ENCODE assay signal across 18 cellular contexts in the genomic region with DNA sequence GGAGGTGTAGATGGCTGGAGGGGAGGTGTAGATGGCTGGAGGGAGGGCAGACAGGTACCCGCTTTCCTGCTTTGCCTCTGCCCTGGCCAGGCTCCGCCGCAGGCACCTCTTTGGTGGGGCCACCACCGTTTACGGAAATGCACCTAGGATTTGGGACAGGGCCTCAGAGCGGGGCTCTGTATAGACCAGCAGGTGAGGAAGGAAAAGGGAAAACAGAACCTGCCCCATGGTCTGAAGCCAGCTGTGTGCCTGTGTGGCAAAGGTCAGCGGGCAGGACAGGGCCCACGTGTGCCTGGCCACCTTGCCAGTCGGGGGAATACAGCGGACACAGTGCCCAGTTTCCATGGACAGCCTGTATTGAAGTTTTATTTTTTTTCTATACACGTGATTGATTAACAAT. TPM values are rescaled to one million over a fixed set of nuclear protein-coding genes. Genes with fewer than 3 reads are reported as not detected.
DNase-seq lines count a peak whose midpoint lies in the region; ATAC-seq, FAIRE-seq and TF ChIP-seq lines count a peak whose summit lies in the region.
"Had no signal": no experiment of that assay in that cellular context is flagged by ENCODE, and none has a peak within 500 bp of the region (broad histone marks: within the 10 kb centered on the region; RNA-seq: fewer than 3 reads in every experiment).

No MANE protein-coding gene starts in this region.

- FAIRE-seq in GM12892 (lab: Jason Lieb, UNC) (peak; percentile 14), HepG2 (lab: Jason Lieb, UNC) (no peak)
- FAIRE-seq: H54 had no signal

- TF ChIP-seq CTCF in HepG2 (CRISPR knock-in tag; IDR thresholded peaks at IDR 0.05) (no peak), spleen (IDR thresholded peaks at IDR 0.05 in 8 of 11, conservative IDR thresholded peaks at IDR 0.05 in 3 of 11) (no peak), A673 (conservative IDR thresholded peaks at IDR 0.05; ENCODE audit: low read depth, low read length) (no peak), foreskin keratinocyte (conservative IDR thresholded peaks at IDR 0.05) (no peak)

- peak; percentile 61 for DNase-seq in Right ventricle myocardium inferior (ENCODE audit: missing footprints)
- no peak for DNase-seq in left cardiac atrium
- no peak for DNase-seq in GM12892 (ENCODE audit: insufficient read length)
- DNase-seq in HepG2 (ENCODE audit: low spot score), result no peak
- DNase-seq in spleen, result peak; percentile 72
- no peak for DNase-seq in A673 (ENCODE audit: low spot score)
- DNase-seq in foreskin keratinocyte, result no peak
- DNase-seq: AML-193, Caco-2, DMS53, GF-D8, GM23248 had no signal

- no peak for ATAC-seq in Right ventricle myocardium inferior
- no peak for ATAC-seq in left cardiac atrium
- ATAC-seq in HepG2, result no peak
- no peak for ATAC-seq in foreskin keratinocyte
- ATAC-seq in HG02870 (IDR thresholded peaks at IDR 0.05; ENCODE audit: unreplicated experiment), result no peak
- ATAC-seq: HCT116 had no signal

- no peaks in the 10 kb centered on the region for H3K27me3 ChIP-seq in HepG2 (ENCODE audit: control insufficient read depth in 1 of 2, insufficient read depth in 2 of 2, low read length in 2 of 2)
- no peaks in the 10 kb centered on the region for H3K27me3 ChIP-seq in spleen (replicated peaks in 1 of 7)
- H3K27me3 ChIP-seq in A673 (replicated peaks; ENCODE audit: insufficient read depth, low read depth, low read length, poor library complexity), result no peaks in the 10 kb centered on the region
- H3K27me3 ChIP-seq in foreskin keratinocyte, result peaks cover 43% of the 10 kb centered on the region

- in situ Hi-C loops in HepG2 (cut with HindIII; ENCODE audit: extremely low pct_ligation_motif_present, low pct_unique_long_range_greater_than_20kb), result no loop called here

- H3K4me2 ChIP-seq in HepG2 (ENCODE audit: low read depth, low read length), result no peak overlapping the region
- H3K4me2 ChIP-seq: BLaER1 had no signal

- 82% methylated on average over 11 of the region's 11 CpGs for WGBS in HepG2 (ENCODE audit: low lambda C conversion rate)
- 84 to 91% (median 85%) methylated on average over 11 of the region's 11 CpGs for WGBS in spleen, 5 donors

- no peaks in the 10 kb centered on the region for H3K9me3 ChIP-seq in HepG2 (ENCODE audit: low read length)
- H3K9me3 ChIP-seq in spleen, result no peaks in the 10 kb centered on the region
- H3K9me3 ChIP-seq in A673 (ENCODE audit: low read depth, low read length, poor library complexity, severe bottlenecking), result no peaks in the 10 kb centered on the region
- H3K9me3 ChIP-seq: BLaER1, Caco-2 had no signal

- CTCF ChIA-PET in HepG2 (lab: Yijun Ruan, JAX; ENCODE audit: low intra/inter-chr PET ratio, low total read pairs) (no interaction called here), A673 (lab: Charles Lee) (no interaction called here)

- no peaks in the 10 kb centered on the region for H3K79me2 ChIP-seq in HepG2 (ENCODE audit: insufficient read depth, low read length)

- H3K4me3 ChIP-seq in HepG2 (replicated peaks in 1 of 3; ENCODE audit: insufficient read depth in 1 of 3, low read depth in 2 of 3, low read length in 3 of 3) (no peak overlapping the region), spleen (no peak overlapping the region), A673 (ENCODE audit: low read depth, low read length, poor library complexity, severe bottlenecking) (no peak overlapping the region)
- H3K4me3 ChIP-seq: BLaER1, GM23248 had no signal

- intact Hi-C loops in Right ventricle myocardium inferior (cut with DNase I) (no loop called here), left cardiac atrium (cut with DNase I) (no loop called here), HepG2 (cut with micrococcal nuclease; ENCODE audit: unreplicated experiment) (no loop called here), spleen (cut with DNase I; ENCODE audit: low total_unique reads) (no loop called here), A673 (cut with micrococcal nuclease; ENCODE audit: unreplicated experiment) (no loop called here)

- POLR2A ChIA-PET in HepG2 (lab: Yijun Ruan, JAX) (no interaction called here), A673 (lab: Charles Lee; ENCODE audit: low non-redundant PET) (no interaction called here)

- no peaks in the 10 kb centered on the region; a peak in 1 of 5 replicates for H3K36me3 ChIP-seq in HepG2 (replicated peaks in 1 of 2; ENCODE audit: control insufficient read depth in 1 of 2, insufficient read depth in 2 of 2, low read length in 2 of 2)
- H3K36me3 ChIP-seq in spleen, result peaks cover 0 to 53% (median 52%) of the 10 kb centered on the region in 6 donors
- no peaks in the 10 kb centered on the region for H3K36me3 ChIP-seq in A673 (ENCODE audit: insufficient read depth, low read length, poor library complexity, severe bottlenecking)

- H3K4me1 ChIP-seq in HepG2 (ENCODE audit: insufficient read depth, low read length) (peaks cover 72% of the 10 kb centered on the region), spleen (peaks cover 19 to 56% (median 29%) of the 10 kb centered on the region in 6 donors), A673 (ENCODE audit: insufficient read depth, low read length, poor library complexity, severe bottlenecking) (peaks cover 18% of the 10 kb centered on the region), foreskin keratinocyte (peaks cover 10% of the 10 kb centered on the region)

- TF ChIP-seq POLR2A in GM12892 (IDR thresholded peaks at IDR 0.05; ENCODE audit: low read depth, low read length), result no peak
- TF ChIP-seq POLR2A in HepG2 (IDR thresholded peaks at IDR 0.05; ENCODE audit: insufficient read depth in 1 of 2, low read depth in 2 of 2, low read length in 2 of 2), result no peak
- TF ChIP-seq POLR2A in spleen (IDR thresholded peaks at IDR 0.05), result no peak

- no peaks in the 10 kb centered on the region for H4K20me1 ChIP-seq in HepG2 (ENCODE audit: insufficient read depth, low read length)

- no TSS peak for BruUV-seq in HepG2 (replicated peaks; lab: Mats Ljungman, UMichigan)
- no TSS peak for BruUV-seq in A673 (replicated peaks; lab: Mats Ljungman, UMichigan)

- TF ChIP-seq EP300 in HepG2 (IDR thresholded peaks at IDR 0.05; ENCODE audit: low read depth in 2 of 2, low read length in 2 of 2) (no peak), HepG2 (CRISPR knock-in tag; IDR thresholded peaks at IDR 0.05; ENCODE audit: borderline replicate concordance) (no peak)

- H3K27ac ChIP-seq in HepG2 (ENCODE audit: extremely low read length, insufficient read depth, low read length), result no peak overlapping the region
- H3K27ac ChIP-seq in spleen, result no peak overlapping the region
- no peak overlapping the region for H3K27ac ChIP-seq in A673 (ENCODE audit: low read depth, low read length, poor library complexity, severe bottlenecking)
- no peak overlapping the region for H3K27ac ChIP-seq in foreskin keratinocyte
- H3K27ac ChIP-seq: 22Rv1, BLaER1, GM23248 had no signal

- no peak overlapping the region for H2AFZ ChIP-seq in HepG2 (ENCODE audit: low read length)
- H2AFZ ChIP-seq: GM23248 had no signal

- TF ChIP-seq RAD21 in HepG2 (CRISPR knock-in tag; IDR thresholded peaks at IDR 0.05), result no peak

- no peak overlapping the region for H3K9ac ChIP-seq in HepG2 (ENCODE audit: insufficient read depth, low read depth, low read length)
- H3K9ac ChIP-seq: BLaER1, GM23248 had no signal

RNA-seq across cellular contexts. Expression of a gene that starts 12.1 kb away (rescaled TPM):
- total RNA-seq in Right ventricle myocardium inferior, result 160 TPM
- total RNA-seq in left cardiac atrium, result 100 to 1,000 TPM; 181 to 195 TPM
- 28.2 TPM for polyA plus RNA-seq in GM12892 (2012; ENCODE audit: missing spikeins)
- 89.4 and 161 TPM in 2 replicates for total RNA-seq in HepG2 (2016; rRNA removed; fragmentation: Illumina TruSeq; extraction: Trizol)
- 42.7 and 52.7 TPM in 2 replicates for total RNA-seq in HepG2 (2016; cell fraction: cytosol; rRNA removed; fragmentation: Illumina TruSeq; extraction: Trizol; ENCODE audit: low read depth)
- total RNA-seq in HepG2 (2016; cell fraction: insoluble cytoplasmic fraction; rRNA removed; fragmentation: Illumina TruSeq; extraction: Trizol), result 93.0 and 159 TPM in 2 replicates
- 72.6 and 73.1 TPM in 2 replicates for total RNA-seq in HepG2 (2016; cell fraction: membrane; rRNA removed; fragmentation: Illumina TruSeq; extraction: Trizol)
- total RNA-seq in HepG2 (2016; cell fraction: nucleus; rRNA removed; fragmentation: Illumina TruSeq; extraction: Trizol), result 137 and 161 TPM in 2 replicates
- 700 and 734 TPM in 2 replicates for polyA plus RNA-seq in HepG2 (2011; rRNA removed)
- 548 and 662 TPM in 2 replicates for polyA plus RNA-seq in HepG2 (2011; cell fraction: cytosol; rRNA removed)
- polyA plus RNA-seq in HepG2 (2011; cell fraction: nucleus; rRNA removed), result 529 and 555 TPM in 2 replicates
- polyA plus RNA-seq in HepG2 (2012), result 435 and 453 TPM in 2 replicates
- 22.2 and 24.3 TPM in 2 replicates for polyA plus RNA-seq in HepG2 (2016; cell fraction: cytosol; fragmentation: Illumina TruSeq; extraction: Trizol; ENCODE audit: low read depth)
- polyA plus RNA-seq in HepG2 (2016; cell fraction: insoluble cytoplasmic fraction; fragmentation: Illumina TruSeq; extraction: Trizol; ENCODE audit: low read depth), result 90.0 and 95.3 TPM in 2 replicates
- 47.9 and 49.9 TPM in 2 replicates for polyA plus RNA-seq in HepG2 (2016; cell fraction: membrane; fragmentation: Illumina TruSeq; extraction: Trizol; ENCODE audit: low read depth)
- 267 and 281 TPM in 2 replicates for polyA plus RNA-seq in HepG2 (2016; cell fraction: nucleus; fragmentation: Illumina TruSeq; extraction: Trizol; ENCODE audit: insufficient read depth, low read depth)
- 110 and 581 TPM in 2 replicates for polyA minus RNA-seq in HepG2 (2011; rRNA and poly(A)+ RNA removed; ENCODE audit: low replicate concordance)
- polyA minus RNA-seq in HepG2 (2011; cell fraction: cytosol; rRNA and poly(A)+ RNA removed), result 491 and 595 TPM in 2 replicates
- polyA minus RNA-seq in HepG2 (2011; cell fraction: nucleus; rRNA and poly(A)+ RNA removed), result 203 and 242 TPM in 2 replicates
- 100 to 1,000 TPM; 121 to 189 (median 165) TPM for total RNA-seq in spleen
- polyA plus RNA-seq in spleen, result 10 to 100 TPM; 57.6 to 69.3 (median 64.9) TPM
- total RNA-seq in A673 (2021), result 216 and 217 TPM in 2 replicates
- total RNA-seq in foreskin keratinocyte, result 116 and 149 TPM in 2 replicates
- 92.9 and 104 TPM in 2 replicates for polyA plus RNA-seq in foreskin keratinocyte

RNA-seq across cellular contexts. Expression of a gene that starts 35.1 kb away (rescaled TPM):
- total RNA-seq in Right ventricle myocardium inferior (36.7 TPM), left cardiac atrium (10 to 100 TPM; 31.5 to 70.7 TPM), HepG2 (2016; rRNA removed; fragmentation: Illumina TruSeq; extraction: Trizol) (1.6 and 4.2 TPM in 2 replicates), spleen (100 to 1,000 TPM; 285 to 754 (median 415) TPM), A673 (2021) (5.0 and 7.4 TPM in 2 replicates), foreskin keratinocyte (6.4 and 6.5 TPM in 2 replicates)
- polyA plus RNA-seq in GM12892 (2012; ENCODE audit: missing spikeins), result 41.8 TPM
- 0.71 and 0.91 TPM in 2 replicates for total RNA-seq in HepG2 (2016; cell fraction: cytosol; rRNA removed; fragmentation: Illumina TruSeq; extraction: Trizol; ENCODE audit: low read depth)
- 2.3 and 3.5 TPM in 2 replicates for total RNA-seq in HepG2 (2016; cell fraction: insoluble cytoplasmic fraction; rRNA removed; fragmentation: Illumina TruSeq; extraction: Trizol)
- 1.2 and 1.9 TPM in 2 replicates for total RNA-seq in HepG2 (2016; cell fraction: membrane; rRNA removed; fragmentation: Illumina TruSeq; extraction: Trizol)
- total RNA-seq in HepG2 (2016; cell fraction: nucleus; rRNA removed; fragmentation: Illumina TruSeq; extraction: Trizol), result 6.5 and 6.6 TPM in 2 replicates
- polyA plus RNA-seq in HepG2 (2011; rRNA removed) (18.0 and 26.4 TPM in 2 replicates), spleen (100 to 1,000 TPM in 2 of 3 donors, 10 to 100 TPM in 1; 92.1 to 332 (median 250) TPM), foreskin keratinocyte (5.0 and 5.2 TPM in 2 replicates)
- 22.3 and 25.2 TPM in 2 replicates for polyA plus RNA-seq in HepG2 (2011; cell fraction: cytosol; rRNA removed)
- polyA plus RNA-seq in HepG2 (2011; cell fraction: nucleus; rRNA removed), result 63.6 and 64.3 TPM in 2 replicates
- 28.1 and 37.9 TPM in 2 replicates for polyA plus RNA-seq in HepG2 (2012)
- polyA plus RNA-seq in HepG2 (2016; cell fraction: cytosol; fragmentation: Illumina TruSeq; extraction: Trizol; ENCODE audit: low read depth), result 0.53 and 1.0 TPM in 2 replicates
- polyA plus RNA-seq in HepG2 (2016; cell fraction: insoluble cytoplasmic fraction; fragmentation: Illumina TruSeq; extraction: Trizol; ENCODE audit: low read depth), result 2.2 and 2.5 TPM in 2 replicates
- 1.3 and 1.5 TPM in 2 replicates for polyA plus RNA-seq in HepG2 (2016; cell fraction: membrane; fragmentation: Illumina TruSeq; extraction: Trizol; ENCODE audit: low read depth)
- 5.9 and 7.0 TPM in 2 replicates for polyA plus RNA-seq in HepG2 (2016; cell fraction: nucleus; fragmentation: Illumina TruSeq; extraction: Trizol; ENCODE audit: insufficient read depth, low read depth)
- 1.4 and 26.8 TPM in 2 replicates for polyA minus RNA-seq in HepG2 (2011; rRNA and poly(A)+ RNA removed; ENCODE audit: low replicate concordance)
- polyA minus RNA-seq in HepG2 (2011; cell fraction: cytosol; rRNA and poly(A)+ RNA removed), result 11.9 and 12.6 TPM in 2 replicates
- polyA minus RNA-seq in HepG2 (2011; cell fraction: nucleus; rRNA and poly(A)+ RNA removed), result 10.0 and 14.7 TPM in 2 replicates
- total RNA-seq: HT-29 had no signal

RNA-seq across cellular contexts. Expression of a gene that starts 54.2 kb away (rescaled TPM):
- total RNA-seq in Right ventricle myocardium inferior (66.5 TPM), left cardiac atrium (10 to 100 TPM; 26.1 to 28.6 TPM), HepG2 (2016; rRNA removed; fragmentation: Illumina TruSeq; extraction: Trizol) (47.1 and 51.5 TPM in 2 replicates), spleen (10 to 100 TPM in 6 of 7 donors, 1 to 10 TPM in 1; 6.1 to 30.6 (median 26.4) TPM), A673 (2021) (114 and 115 TPM in 2 replicates), foreskin keratinocyte (39.7 and 54.7 TPM in 2 replicates)
- 6.3 TPM for polyA plus RNA-seq in GM12892 (2012; ENCODE audit: missing spikeins)
- 43.4 and 50.9 TPM in 2 replicates for total RNA-seq in HepG2 (2016; cell fraction: cytosol; rRNA removed; fragmentation: Illumina TruSeq; extraction: Trizol; ENCODE audit: low read depth)
- total RNA-seq in HepG2 (2016; cell fraction: insoluble cytoplasmic fraction; rRNA removed; fragmentation: Illumina TruSeq; extraction: Trizol), result 51.9 and 55.4 TPM in 2 replicates
- total RNA-seq in HepG2 (2016; cell fraction: membrane; rRNA removed; fragmentation: Illumina TruSeq; extraction: Trizol), result 31.2 and 37.8 TPM in 2 replicates
- total RNA-seq in HepG2 (2016; cell fraction: nucleus; rRNA removed; fragmentation: Illumina TruSeq; extraction: Trizol), result 17.3 and 20.5 TPM in 2 replicates
- polyA plus RNA-seq in HepG2 (2011; rRNA removed) (21.0 and 22.6 TPM in 2 replicates), spleen (10 to 100 TPM; 16.4 to 35.4 (median 28.5) TPM), foreskin keratinocyte (54.8 and 73.8 TPM in 2 replicates)
- polyA plus RNA-seq in HepG2 (2011; cell fraction: cytosol; rRNA removed), result 32.4 and 47.0 TPM in 2 replicates
- polyA plus RNA-seq in HepG2 (2011; cell fraction: nucleus; rRNA removed), result 22.9 and 26.2 TPM in 2 replicates
- 22.9 TPM in 2 replicates for polyA plus RNA-seq in HepG2 (2012)
- polyA plus RNA-seq in HepG2 (2016; cell fraction: cytosol; fragmentation: Illumina TruSeq; extraction: Trizol; ENCODE audit: low read depth), result 43.3 and 45.1 TPM in 2 replicates
- 53.9 and 57.5 TPM in 2 replicates for polyA plus RNA-seq in HepG2 (2016; cell fraction: insoluble cytoplasmic fraction; fragmentation: Illumina TruSeq; extraction: Trizol; ENCODE audit: low read depth)
- 27.6 and 29.8 TPM in 2 replicates for polyA plus RNA-seq in HepG2 (2016; cell fraction: membrane; fragmentation: Illumina TruSeq; extraction: Trizol; ENCODE audit: low read depth)
- 35.4 and 41.4 TPM in 2 replicates for polyA plus RNA-seq in HepG2 (2016; cell fraction: nucleus; fragmentation: Illumina TruSeq; extraction: Trizol; ENCODE audit: insufficient read depth, low read depth)
- 14.1 and 17.2 TPM in 2 replicates for polyA minus RNA-seq in HepG2 (2011; rRNA and poly(A)+ RNA removed; ENCODE audit: low replicate concordance)
- polyA minus RNA-seq in HepG2 (2011; cell fraction: cytosol; rRNA and poly(A)+ RNA removed), result 15.8 and 22.1 TPM in 2 replicates
- 5.8 and 8.6 TPM in 2 replicates for polyA minus RNA-seq in HepG2 (2011; cell fraction: nucleus; rRNA and poly(A)+ RNA removed)

Comparison
In these comparisons a context has a peak if more than half of its experiments do, and no peak if none do; other contexts are left out.
1. DNase-seq: peak in Right ventricle myocardium inferior (single experiment) and spleen (single experiment); none in left cardiac atrium (single experiment), GM12892 (single experiment), HepG2 (single experiment), A673 (single experiment) and foreskin keratinocyte (0 of 2).